1 cellular context compared by ENCODE assay signal in genomic region chr17:39231091-39231561, GRCh38.
A peak's percentile ranks its signal among the peaks of the same experiment; 100 is the strongest.
TF ChIP-seq lines count a peak whose summit lies in the region.

No MANE protein-coding gene starts in this region.

TF ChIP-seq in HEK293, 187 proteins besides CTCF, POLR2A, EP300 and RAD21 (continued from another document):
- TF ChIP-seq ZNF664 (tag by site-specific recombination; IDR thresholded peaks at IDR 0.05) (no peak), ZNF426 (tag by site-specific recombination; IDR thresholded peaks at IDR 0.05) (no peak), ZNF48 (tag by site-specific recombination; IDR thresholded peaks at IDR 0.05) (no peak), PATZ1 (tag by site-specific recombination; IDR thresholded peaks at IDR 0.05) (peak; percentile 93), MYNN (tag by site-specific recombination; IDR thresholded peaks at IDR 0.05; ENCODE audit: borderline replicate concordance) (no peak), ZNF175 (tag by site-specific recombination; IDR thresholded peaks at IDR 0.05) (no peak), BCL11A (tag by site-specific recombination; IDR thresholded peaks at IDR 0.05; ENCODE audit: low read depth) (no peak), ZNF629 (tag by site-specific recombination; IDR thresholded peaks at IDR 0.05) (peak; percentile 58), ZNF530 (tag by site-specific recombination; IDR thresholded peaks at IDR 0.05; ENCODE audit: low read depth) (no peak), RBAK (tag by site-specific recombination; IDR thresholded peaks at IDR 0.05) (no peak), ZNF610 (tag by site-specific recombination; IDR thresholded peaks at IDR 0.05; ENCODE audit: borderline replicate concordance) (no peak), ZSCAN16 (tag by site-specific recombination; IDR thresholded peaks at IDR 0.05) (no peak), ZNF214 (tag by site-specific recombination; IDR thresholded peaks at IDR 0.05; ENCODE audit: borderline replicate concordance) (no peak), ZNF571 (tag by site-specific recombination; IDR thresholded peaks at IDR 0.05) (no peak), ZNF26 (tag by site-specific recombination; IDR thresholded peaks at IDR 0.05) (no peak), ZNF311 (tag by site-specific recombination; IDR thresholded peaks at IDR 0.05; ENCODE audit: borderline replicate concordance) (no peak)
